Comparison of ENCODE assay signal across 17 cellular contexts in genomic region chr2:30807249-30807648, GRCh38. TPM values are rescaled to one million over a fixed set of nuclear protein-coding genes. Genes with fewer than 3 reads are reported as not detected.
A peak's percentile ranks its signal among the peaks of the same experiment; 100 is the strongest.
DNase-seq lines count a peak whose midpoint lies in the region; ATAC-seq, FAIRE-seq and TF ChIP-seq lines count a peak whose summit lies in the region.
"Had no signal": no experiment of that assay in that cellular context is flagged by ENCODE, and none has a peak within 500 bp of the region (broad histone marks: within the 10 kb centered on the region; RNA-seq: fewer than 3 reads in every experiment).

Gene CAPN13, minus strand, starts transcription at chr2:30807446. Its CDS starts 20,121 bp downstream, at chr2:30787325.

- DNase-seq in Calu3: peak; percentile 80
- DNase-seq in NCI-H1930 (lab: John Stamatoyannopoulos, UW): peak; percentile 4 to 30
- DNase-seq in bronchial epithelial cell (ENCODE audit: low read depth): peak; percentile 73
- no peak for DNase-seq in lower lobe of right lung
- DNase-seq in SW 1271 (lab: John Stamatoyannopoulos, UW): no peak
- no peak for DNase-seq in putamen (ENCODE audit: low spot score)
- DNase-seq in nephron progenitor cell: no peak
- DNase-seq: activated CD4-positive, alpha-beta memory T cell treated with anti-CD3 and anti-CD28 coated beads, Interleukin-2, amount 10 ng/mL, durations not matched to agents 7 days and 5 days; activated naive CD4-positive, alpha-beta T cell treated with anti-CD3 and anti-CD28 coated beads, Interleukin-2, amount 10 ng/mL, durations not matched to agents 7 days and 5 days; foreskin fibroblast; mesenchymal stem cell; NCI-H446 treated with DMSO at 0.1 percent for 48 hours had no signal

- peaks cover 13% of the 10 kb centered on the region for H3K27me3 Mint-ChIP-seq in Calu3 (ENCODE audit: unreplicated experiment)
- peaks cover 18% of the 10 kb centered on the region for H3K27me3 Mint-ChIP-seq in nephron progenitor cell (ENCODE audit: low read depth, poor library complexity)

- no peaks in the 10 kb centered on the region for H3K9me3 ChIP-seq in lower lobe of right lung
- H3K9me3 ChIP-seq: thoracic aorta had no signal

- H3K36me3 ChIP-seq in bronchial epithelial cell (ENCODE audit: control insufficient read depth, insufficient read depth, low read length) (no peaks in the 10 kb centered on the region), lower lobe of right lung (no peaks in the 10 kb centered on the region)
- H3K36me3 ChIP-seq: thoracic aorta had no signal

- CTCF ChIA-PET in Calu3 (lab: Charles Lee): interaction anchor here (1.2 to 1.9 kb wide), 3 partner anchors 25 to 96 kb away, joined by 3 to 10 read pairs (median 3); no protein-coding TSS in a partner anchor

- ATAC-seq in lower lobe of right lung: peak; percentile 92 to 93
- no peak for ATAC-seq in HG03045 (IDR thresholded peaks at IDR 0.05; ENCODE audit: unreplicated experiment)

- peak within 1 kb of the TSS; percentile 74 for H3K27ac Mint-ChIP-seq in Calu3 (ENCODE audit: unreplicated experiment)
- H3K27ac Mint-ChIP-seq in nephron progenitor cell: no peak within 1 kb of the TSS
- H3K27ac Mint-ChIP-seq: activated CD4-positive, alpha-beta memory T cell treated with anti-CD3 and anti-CD28 coated beads, Interleukin-2, amount 10 ng/mL, durations not matched to agents 7 days and 5 days; activated naive CD4-positive, alpha-beta T cell treated with anti-CD3 and anti-CD28 coated beads, Interleukin-2, amount 10 ng/mL, durations not matched to agents 7 days and 5 days; B cell had no signal

- H3K4me3 ChIP-seq in bronchial epithelial cell (ENCODE audit: low read depth, low read length) (no peak within 1 kb of the TSS), lower lobe of right lung (peak within 1 kb of the TSS; percentile 9)
- H3K4me3 ChIP-seq: thoracic aorta had no signal

- H3K27ac ChIP-seq in lower lobe of right lung: no peak within 1 kb of the TSS
- H3K27ac ChIP-seq: KMS-11, thoracic aorta had no signal

- peaks cover 16% of the 10 kb centered on the region for H3K4me1 Mint-ChIP-seq in Calu3 (ENCODE audit: low read depth, unreplicated experiment)
- peaks cover 3% of the 10 kb centered on the region for H3K4me1 Mint-ChIP-seq in nephron progenitor cell
- H3K4me1 Mint-ChIP-seq: activated CD4-positive, alpha-beta memory T cell treated with anti-CD3 and anti-CD28 coated beads, Interleukin-2, amount 10 ng/mL, durations not matched to agents 7 days and 5 days; activated naive CD4-positive, alpha-beta T cell treated with anti-CD3 and anti-CD28 coated beads, Interleukin-2, amount 10 ng/mL, durations not matched to agents 7 days and 5 days; B cell had no signal

- H3K27me3 ChIP-seq in bronchial epithelial cell (ENCODE audit: control insufficient read depth, insufficient read depth, low read length): peaks cover 12% of the 10 kb centered on the region
- no peaks in the 10 kb centered on the region for H3K27me3 ChIP-seq in lower lobe of right lung (ENCODE audit: low read depth)

- H3K36me3 Mint-ChIP-seq in Calu3 (ENCODE audit: insufficient read depth, unreplicated experiment): peaks cover 6% of the 10 kb centered on the region
- H3K36me3 Mint-ChIP-seq in nephron progenitor cell (ENCODE audit: low read depth): no peaks in the 10 kb centered on the region
- H3K36me3 Mint-ChIP-seq: activated naive CD4-positive, alpha-beta T cell treated with anti-CD3 and anti-CD28 coated beads, Interleukin-2, amount 10 ng/mL, durations not matched to agents 7 days and 5 days had no signal

- H3K9me3 Mint-ChIP-seq in Calu3 (ENCODE audit: low read depth, unreplicated experiment) (no peaks in the 10 kb centered on the region), nephron progenitor cell (no peaks in the 10 kb centered on the region)
- H3K9me3 Mint-ChIP-seq: activated CD4-positive, alpha-beta memory T cell treated with anti-CD3 and anti-CD28 coated beads, Interleukin-2, amount 10 ng/mL, durations not matched to agents 7 days and 5 days; activated naive CD4-positive, alpha-beta T cell treated with anti-CD3 and anti-CD28 coated beads, Interleukin-2, amount 10 ng/mL, durations not matched to agents 7 days and 5 days had no signal

- TF ChIP-seq CTCF in Calu3 (IDR thresholded peaks at IDR 0.05; ENCODE audit: unreplicated experiment): peak; percentile 31
- peak; percentile 44 for TF ChIP-seq CTCF in bronchial epithelial cell (IDR thresholded peaks at IDR 0.05; ENCODE audit: insufficient read depth, low read length, severe bottlenecking)
- no peak for TF ChIP-seq CTCF in lower lobe of right lung (IDR thresholded peaks at IDR 0.05)
- TF ChIP-seq CTCF in nephron progenitor cell (IDR thresholded peaks at IDR 0.05): no peak

- BruUV-seq in Calu3 (replicated peaks; lab: Mats Ljungman, UMichigan): no TSS peak

- H3K4me3 Mint-ChIP-seq in Calu3 (ENCODE audit: low read depth, unreplicated experiment) (peak within 1 kb of the TSS; percentile 44), nephron progenitor cell (no peak within 1 kb of the TSS)
- H3K4me3 Mint-ChIP-seq: activated CD4-positive, alpha-beta memory T cell treated with anti-CD3 and anti-CD28 coated beads, Interleukin-2, amount 10 ng/mL, durations not matched to agents 7 days and 5 days; activated naive CD4-positive, alpha-beta T cell treated with anti-CD3 and anti-CD28 coated beads, Interleukin-2, amount 10 ng/mL, durations not matched to agents 7 days and 5 days; B cell had no signal

- intact Hi-C loops in Calu3 (cut with micrococcal nuclease; ENCODE audit: unreplicated experiment): no loop called here
- intact Hi-C loops in lower lobe of right lung (cut with DNase I): no loop called here

- H3K4me1 ChIP-seq in lower lobe of right lung: peaks cover 5% of the 10 kb centered on the region

- peak; percentile 60 for FAIRE-seq in bronchial epithelial cell (lab: Jason Lieb, UNC)

RNA-seq across cellular contexts. Expression of gene CAPN13, which starts in this region (rescaled TPM):
- total RNA-seq in Calu3 (2022) (11.8 and 12.0 TPM in 2 replicates), bronchial epithelial cell (under 0.01 TPM in 1 of 2 replicates, not detected in the other), lower lobe of right lung (23.0 TPM)
- total RNA-seq: activated CD4-positive, alpha-beta memory T cell treated with anti-CD3 and anti-CD28 coated beads, Interleukin-2, amount 10 ng/mL, durations not matched to agents 7 days and 5 days; B cell; chondrocyte had no signal

Comparison
In these comparisons a context has a peak if more than half of its experiments do, and no peak if none do; other contexts are left out.
1. RNA of gene CAPN13 (total RNA-seq): 23.0 TPM in lower lobe of right lung (single experiment) and 11.8 to 12.0 TPM in Calu3; under 0.01 TPM in bronchial epithelial cell; every median in the first group is over 10 times any median in the second.
2. Peak in DNase-seq in bronchial epithelial cell; RNA of the gene not detected or under 1 TPM.
3. DNase-seq: peak in Calu3 (single experiment) and NCI-H1930 (2 of 2); none in lower lobe of right lung (single experiment), SW 1271 (0 of 2), putamen (single experiment) and nephron progenitor cell (single experiment).
4. CTCF ChIP-seq: peak in Calu3 (single experiment) and bronchial epithelial cell (single experiment); none in lower lobe of right lung (single experiment) and nephron progenitor cell (single experiment).